1 cellular context compared by ENCODE assay signal in genomic region chr11:44223261-44223660, GRCh38.
TF ChIP-seq lines count a peak whose summit lies in the region.

No MANE protein-coding gene starts in this region.

TF ChIP-seq in SK-N-SH treated with all-trans-retinoic acid at 6 μM for 48 hours, 23 proteins besides CTCF, POLR2A, EP300 and RAD21 (continued from another document):
- TF ChIP-seq ZNF8 (CRISPR knock-in tag; IDR thresholded peaks at IDR 0.05) (no peak), SNAI2 (CRISPR knock-in tag; IDR thresholded peaks at IDR 0.05) (no peak), CSRNP3 (CRISPR knock-in tag; IDR thresholded peaks at IDR 0.05) (no peak), RARB (CRISPR knock-in tag; IDR thresholded peaks at IDR 0.05) (no peak), ZNF565 (CRISPR knock-in tag; conservative IDR thresholded peaks at IDR 0.05; ENCODE audit: low read depth) (no peak), ISL1 (CRISPR knock-in tag; IDR thresholded peaks at IDR 0.05) (no peak)
